Comparison of ENCODE assay signal across 33 cellular contexts in genomic region chr17:68973098-68973929, GRCh38. TPM values are rescaled to one million over a fixed set of nuclear protein-coding genes. Genes with fewer than 3 reads are reported as not detected.
DNase-seq lines count a peak whose midpoint lies in the region; ATAC-seq and TF ChIP-seq lines count a peak whose summit lies in the region.
"Had no signal": no experiment of that assay in that cellular context is flagged by ENCODE, and none has a peak within 500 bp of the region (broad histone marks: within the 10 kb centered on the region; RNA-seq: fewer than 3 reads in every experiment).

No MANE protein-coding gene starts in this region.

- H3K9me3 ChIP-seq in mammary epithelial cell (replicated peaks; ENCODE audit: insufficient read depth, low read length), result no peaks in the 10 kb centered on the region
- no peaks in the 10 kb centered on the region for H3K9me3 ChIP-seq in body of pancreas
- H3K9me3 ChIP-seq: A549, sigmoid colon, tibial nerve had no signal

- no peaks in the 10 kb centered on the region for H3K36me3 ChIP-seq in mammary epithelial cell (ENCODE audit: insufficient read depth, low read length)
- H3K36me3 ChIP-seq in body of pancreas (replicated peaks in 1 of 2; ENCODE audit: insufficient read depth in 1 of 2, low read depth in 2 of 2), result no peaks in the 10 kb centered on the region
- H3K36me3 ChIP-seq: cardiac muscle cell, sigmoid colon, WERI-Rb-1 had no signal

- no peak for ATAC-seq in body of pancreas
- ATAC-seq: A549; activated naive CD4-positive, alpha-beta T cell treated with anti-CD3 and anti-CD28 coated beads, Interleukin-2, amount 50 U/mL, for 72 hours; effector memory CD8-positive, alpha-beta T cell; esophagus mucosa; left cardiac atrium had no signal

- no peak overlapping the region for H3K4me2 ChIP-seq in mammary epithelial cell (ENCODE audit: insufficient read depth, low read depth, low read length)
- H3K4me2 ChIP-seq: A549 had no signal

- H3K36me3 Mint-ChIP-seq in MCF 10A (ENCODE audit: insufficient read depth, unreplicated experiment), result peaks cover 6% of the 10 kb centered on the region

- H4K20me1 ChIP-seq in mammary epithelial cell (ENCODE audit: insufficient read depth, low read length), result no peaks in the 10 kb centered on the region

- H3K9me3 Mint-ChIP-seq in MCF 10A (ENCODE audit: unreplicated experiment), result no peaks in the 10 kb centered on the region
- H3K9me3 Mint-ChIP-seq: activated naive CD4-positive, alpha-beta T cell treated with anti-CD3 and anti-CD28 coated beads, Interleukin-2, amount 50 U/mL, for 72 hours; CD4-positive, alpha-beta T cell had no signal

- TF ChIP-seq POLR2A in body of pancreas (IDR thresholded peaks at IDR 0.05), result no peak

- H2AFZ ChIP-seq in mammary epithelial cell (ENCODE audit: low read depth, low read length), result no peak overlapping the region

- no peak overlapping the region for H3K27ac ChIP-seq in mammary epithelial cell (ENCODE audit: insufficient read depth, low read depth, low read length)
- H3K27ac ChIP-seq in body of pancreas, result no peak overlapping the region
- H3K27ac ChIP-seq: A549, cardiac muscle cell, coronary artery, HL-60, sigmoid colon, WERI-Rb-1 had no signal

- DNase-seq in MCF 10A (ENCODE audit: unreplicated experiment), result no peak
- no peak for DNase-seq in mammary epithelial cell
- peak; percentile 21 for DNase-seq in amniotic epithelial cell (ENCODE audit: low read depth)
- peak; percentile 40 for DNase-seq in fibroblast of the aortic adventitia (ENCODE audit: low read depth)
- DNase-seq in renal cortical epithelial cell (ENCODE audit: low read depth), result peak; percentile 55
- no peak for DNase-seq in NCI-H2081 (lab: John Stamatoyannopoulos, UW)
- no peak for DNase-seq in NCI-H2227 treated with DMSO at 0.1 percent for 48 hours (lab: John Stamatoyannopoulos, UW)
- DNase-seq in body of pancreas, result no peak
- DNase-seq: activated CD4-positive, alpha-beta T cell treated with anti-CD3 and anti-CD28 coated beads for 4 hours; activated CD8-positive, alpha-beta memory T cell treated with anti-CD3 and anti-CD28 coated beads for 24 hours; aorta; CD4-positive, alpha-beta T cell; effector memory CD8-positive, alpha-beta T cell; Kasumi-1; left cardiac atrium; NCI-H146; NCI-H446; NCI-H748 treated with DMSO at 0.1 percent for 48 hours; posterior cingulate gyrus; SIG-M5; sigmoid colon; stimulated activated CD4-positive, alpha-beta T cell treated with anti-CD3 and anti-CD28 coated beads, Interleukin-4, amount 100 ng/mL, for 24 hours; SW 1271; WERI-Rb-1 had no signal

- 44% methylated on average over 3 of the region's 3 CpGs for WGBS in mammary epithelial cell (ENCODE audit: low coverage, missing lambda C conversion rate)
- 56 to 57% methylated on average over 3 of the region's 3 CpGs for WGBS in body of pancreas, 2 donors

- in situ Hi-C loops in mammary epithelial cell (cut with MboI; ENCODE audit: low sequenced_read_pairs in 2 of 2), result no loop called here

- H3K4me3 ChIP-seq in mammary epithelial cell (replicated peaks in 1 of 3; ENCODE audit: insufficient read depth in 1 of 3, low read depth in 2 of 3, low read length in 3 of 3), result no peak overlapping the region
- H3K4me3 ChIP-seq in fibroblast of the aortic adventitia (ENCODE audit: low read depth, low read length), result no peak overlapping the region
- no peak overlapping the region for H3K4me3 ChIP-seq in body of pancreas
- H3K4me3 ChIP-seq: A549, cardiac muscle cell, coronary artery, sigmoid colon, tibial nerve had no signal

- BruUV-seq in MCF 10A (replicated peaks; lab: Mats Ljungman, UMichigan) (no TSS peak), mammary epithelial cell (replicated peaks; lab: Mats Ljungman, UMichigan) (no TSS peak)

- POLR2A ChIA-PET in MCF 10A (lab: Yijun Ruan, JAX), result no interaction called here

- H3K27ac Mint-ChIP-seq in MCF 10A (ENCODE audit: low read depth, unreplicated experiment), result peak overlapping the region; percentile 12
- H3K27ac Mint-ChIP-seq: activated naive CD4-positive, alpha-beta T cell treated with anti-CD3 and anti-CD28 coated beads, Interleukin-2, amount 50 U/mL, for 72 hours; CD4-positive, alpha-beta T cell; effector memory CD8-positive, alpha-beta T cell had no signal

- H3K4me1 ChIP-seq in mammary epithelial cell (ENCODE audit: insufficient read depth, low read length) (no peaks in the 10 kb centered on the region), body of pancreas (peaks cover 3% of the 10 kb centered on the region)
- H3K4me1 ChIP-seq: A549, sigmoid colon had no signal

- H3K27me3 Mint-ChIP-seq in MCF 10A (ENCODE audit: insufficient read depth, unreplicated experiment), result no peaks in the 10 kb centered on the region

- CTCF ChIA-PET in MCF 10A (lab: Yijun Ruan, JAX), result interaction anchor here (0.6 to 1.5 kb wide), 8 partner anchors 14 to 532 kb away, joined by 3 to 5 read pairs (median 4); no protein-coding TSS in a partner anchor
- CTCF ChIA-PET in mammary epithelial cell (lab: Charles Lee; ENCODE audit: low non-redundant PET), result no interaction called here

- no peaks in the 10 kb centered on the region for H3K79me2 ChIP-seq in mammary epithelial cell (ENCODE audit: insufficient read depth, low read length)

- H3K4me1 Mint-ChIP-seq in MCF 10A (ENCODE audit: insufficient read depth, unreplicated experiment), result no peaks in the 10 kb centered on the region

- H3K27me3 ChIP-seq in mammary epithelial cell (ENCODE audit: insufficient read depth, low read length) (no peaks in the 10 kb centered on the region), body of pancreas (no peaks in the 10 kb centered on the region)
- H3K27me3 ChIP-seq: cardiac muscle cell, sigmoid colon, tibial nerve had no signal

- no peak overlapping the region for H3K9ac ChIP-seq in mammary epithelial cell (ENCODE audit: insufficient read depth, low read length)

- intact Hi-C loops in MCF 10A (cut with micrococcal nuclease) (loop anchor here (2.0 kb wide), 1 partner anchor 549 kb away; no protein-coding TSS in a partner anchor), mammary epithelial cell (cut with micrococcal nuclease) (no loop called here), body of pancreas (cut with DNase I) (no loop called here)

- dilution Hi-C loops in mammary epithelial cell (cut with HindIII; ENCODE audit: low sequenced_read_pairs), result no loop called here

- no peak for TF ChIP-seq CTCF in MCF 10A (IDR thresholded peaks at IDR 0.05; ENCODE audit: unreplicated experiment)
- TF ChIP-seq CTCF in mammary epithelial cell (conservative IDR thresholded peaks at IDR 0.05 in 1 of 2, IDR thresholded peaks at IDR 0.05 in 1 of 2; ENCODE audit: extremely low read depth in 1 of 2, insufficient read depth in 1 of 2, low read depth in 1 of 2, low read length in 2 of 2), result no peak
- no peak for TF ChIP-seq CTCF in fibroblast of the aortic adventitia (IDR thresholded peaks at IDR 0.05; ENCODE audit: insufficient read depth, low read length)
- no peak for TF ChIP-seq CTCF in body of pancreas (IDR thresholded peaks at IDR 0.05)

- H3K4me3 Mint-ChIP-seq in MCF 10A (ENCODE audit: unreplicated experiment), result no peak overlapping the region
- H3K4me3 Mint-ChIP-seq: CD4-positive, alpha-beta T cell; effector memory CD8-positive, alpha-beta T cell; neural crest cell had no signal

RNA-seq across cellular contexts. Expression of gene ABCA8, which starts 18.1 kb away (rescaled TPM):
- 0.81 and 1.5 TPM in 2 replicates for total RNA-seq in MCF 10A (2022)
- under 1 TPM in 1 of 2 donors, not detected in 1; under 0.01 TPM for total RNA-seq in mammary epithelial cell
- not detected for polyA plus RNA-seq in mammary epithelial cell
- not detected for polyA minus RNA-seq in mammary epithelial cell
- total RNA-seq in fibroblast of the aortic adventitia (ENCODE audit: low replicate concordance), result 93.5 and 231 TPM in 2 replicates
- total RNA-seq in renal cortical epithelial cell, result 0.17 TPM in 1 of 2 replicates, not detected in the other
- total RNA-seq in body of pancreas, result 10 to 100 TPM; 10.4 to 16.8 TPM
- total RNA-seq: activated naive CD4-positive, alpha-beta T cell treated with anti-CD3 and anti-CD28 coated beads, Interleukin-2, amount 50 U/mL, for 72 hours; CD4-positive, alpha-beta T cell; H1 had no signal
- polyA plus RNA-seq: H1 had no signal

Comparison
In these comparisons a context has a peak if more than half of its experiments do, and no peak if none do; other contexts are left out.
1. DNase-seq: peak in amniotic epithelial cell (single experiment), fibroblast of the aortic adventitia (single experiment) and renal cortical epithelial cell (single experiment); none in MCF 10A (single experiment), mammary epithelial cell (single experiment), NCI-H2081 (0 of 2), NCI-H2227 treated with DMSO at 0.1 percent for 48 hours (single experiment) and body of pancreas (0 of 4).